Comparison of ENCODE assay signal across 1 cellular context in genomic region chr13:52371736-52372247, GRCh38.
A peak's percentile ranks its signal among the peaks of the same experiment; 100 is the strongest.
TF ChIP-seq lines count a peak whose summit lies in the region.

No MANE protein-coding gene starts in this region.

TF ChIP-seq in K562, 482 proteins besides CTCF, POLR2A, EP300 and RAD21 (continued from another document):
- TF ChIP-seq ZHX1 (conservative IDR thresholded peaks at IDR 0.05; ENCODE audit: low read length) (no peak), MLX (CRISPR knock-in tag; conservative IDR thresholded peaks at IDR 0.05) (no peak), CREM (IDR thresholded peaks at IDR 0.05; ENCODE audit: low read depth) (no peak), CC2D1A (IDR thresholded peaks at IDR 0.05) (no peak), TFAM (CRISPR knock-in tag; conservative IDR thresholded peaks at IDR 0.05) (no peak), SMAD4 (CRISPR knock-in tag; conservative IDR thresholded peaks at IDR 0.05) (no peak), ESRRA (IDR thresholded peaks at IDR 0.05; ENCODE audit: borderline replicate concordance, low read depth) (peak; percentile 21; the same call in 1 of the 2 replicates), HES1 (IDR thresholded peaks at IDR 0.05; ENCODE audit: low read depth) (peak; percentile 56; the same call in 1 of the 2 replicates), LARP7 (IDR thresholded peaks at IDR 0.05) (no peak), TAL1 (IDR thresholded peaks at IDR 0.05) (0 out of 2 replicates have a peak, but pooled peaks have one; percentile 14), CBFA2T3 (IDR thresholded peaks at IDR 0.05) (peak; percentile 59)
